Comparison of ENCODE assay signal across 9 cellular contexts in the genomic region with DNA sequence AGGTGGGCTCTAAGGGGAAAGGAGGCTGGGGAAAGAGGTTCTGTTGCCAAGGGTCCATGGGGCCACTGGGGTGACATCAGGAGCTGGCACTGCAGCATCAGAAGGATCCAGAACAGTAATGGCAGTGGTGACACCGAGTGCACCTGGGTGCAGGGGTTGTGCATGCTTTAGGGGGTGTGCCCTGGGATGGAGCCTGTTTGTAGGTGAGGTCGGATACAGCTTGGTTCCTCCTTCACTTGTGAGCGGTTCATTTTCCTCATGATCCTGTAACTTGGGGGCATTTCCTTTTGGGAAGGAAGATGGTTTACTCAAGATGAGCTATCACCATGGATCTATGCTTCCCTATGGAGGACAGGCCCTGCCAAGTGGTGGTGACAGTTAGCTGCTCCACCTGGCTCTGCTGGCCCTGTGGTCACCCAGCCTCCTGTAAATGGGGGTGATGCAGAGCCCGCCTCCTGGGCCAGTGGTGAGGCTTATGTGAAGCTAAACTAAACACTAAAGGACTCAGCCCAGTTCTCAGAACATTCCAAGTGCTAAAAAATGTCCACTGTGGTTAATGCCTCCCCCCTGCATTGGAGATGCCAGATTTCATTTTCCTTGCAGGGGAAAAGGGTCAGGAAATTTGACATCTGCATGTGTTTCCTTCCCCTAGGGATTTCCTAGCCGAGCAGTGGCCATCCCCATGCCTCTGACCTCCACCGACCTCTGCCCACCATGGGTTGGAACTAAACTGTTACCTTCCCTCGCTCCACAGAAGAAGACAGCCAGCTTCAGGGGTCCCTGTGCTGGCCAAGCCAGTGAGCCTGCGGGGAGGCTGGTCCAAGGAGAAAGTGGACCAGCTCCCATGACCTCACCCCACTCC. TPM values are rescaled to one million over a fixed set of nuclear protein-coding genes. Genes with fewer than 3 reads are reported as not detected.
DNase-seq lines count a peak whose midpoint lies in the region; ATAC-seq, FAIRE-seq and TF ChIP-seq lines count a peak whose summit lies in the region.
"Had no signal": no experiment of that assay in that cellular context is flagged by ENCODE, and none has a peak within 500 bp of the region (broad histone marks: within the 10 kb centered on the region; RNA-seq: fewer than 3 reads in every experiment).

No MANE protein-coding gene starts in this region.

- H3K4me3 Mint-ChIP-seq in CD8-positive, alpha-beta T cell, result no peak overlapping the region

- no peaks in the 10 kb centered on the region for H3K27me3 Mint-ChIP-seq in CD8-positive, alpha-beta T cell (ENCODE audit: low read depth)

- H3K4me3 ChIP-seq in CD8-positive, alpha-beta T cell (ENCODE audit: low read depth, low read length), result no peak overlapping the region
- H3K4me3 ChIP-seq: colonic mucosa had no signal

- H3K27me3 ChIP-seq in CD8-positive, alpha-beta T cell (ENCODE audit: insufficient read depth, low read length), result no peaks in the 10 kb centered on the region
- H3K27me3 ChIP-seq: colonic mucosa had no signal

- H3K4me1 ChIP-seq in CD8-positive, alpha-beta T cell (ENCODE audit: insufficient read depth, low read length), result no peaks in the 10 kb centered on the region
- H3K4me1 ChIP-seq: colonic mucosa had no signal

- intact Hi-C loops in CD8-positive, alpha-beta T cell (cut with DNase I, micrococcal nuclease), result no loop called here

- no peaks in the 10 kb centered on the region for H3K4me1 Mint-ChIP-seq in CD8-positive, alpha-beta T cell (ENCODE audit: low read depth)

- peak; percentile 12 for ATAC-seq in CD8-positive, alpha-beta T cell
- peak; percentile 22 for ATAC-seq in GM19397 (IDR thresholded peaks at IDR 0.05; ENCODE audit: unreplicated experiment)
- peak; percentile 25 for ATAC-seq in HG03354 (IDR thresholded peaks at IDR 0.05; ENCODE audit: poor library complexity, severe bottlenecking, unreplicated experiment)
- peak; percentile 15 for ATAC-seq in esophagus mucosa
- no peak for ATAC-seq in HG03565 (IDR thresholded peaks at IDR 0.05; ENCODE audit: unreplicated experiment)

- no peak for TF ChIP-seq CTCF in CD8-positive, alpha-beta T cell (IDR thresholded peaks at IDR 0.05)

- H3K36me3 ChIP-seq in CD8-positive, alpha-beta T cell (ENCODE audit: insufficient read depth, low read length), result peaks cover 58% of the 10 kb centered on the region

- CTCF ChIA-PET in CD8-positive, alpha-beta T cell (lab: Charles Lee), result interaction anchor here (1.1 to 6.0 kb wide), 7 partner anchors 11 to 48 kb away, joined by 3 to 25 read pairs (median 5); no protein-coding TSS in a partner anchor

- DNase-seq in CD8-positive, alpha-beta T cell, result no peak
- DNase-seq in urothelium cell line (ENCODE audit: low spot score), result no peak
- no peak for DNase-seq in cerebellum (ENCODE audit: low spot score)
- DNase-seq in cerebellar cortex (ENCODE audit: low spot score), result no peak
- DNase-seq: colonic mucosa had no signal

- no peaks in the 10 kb centered on the region for H3K9me3 ChIP-seq in CD8-positive, alpha-beta T cell (ENCODE audit: low read length)
- H3K9me3 ChIP-seq: colonic mucosa had no signal

- no peaks in the 10 kb centered on the region for H3K9me3 Mint-ChIP-seq in CD8-positive, alpha-beta T cell

- no peak for FAIRE-seq in urothelium cell line (lab: Jason Lieb, UNC)

- POLR2A ChIA-PET in CD8-positive, alpha-beta T cell (lab: Charles Lee), result interaction anchor here (1.6 kb wide), 1 partner anchor 14 kb away, joined by 5 read pairs; a partner anchor contains a TSS

- H3K36me3 Mint-ChIP-seq in CD8-positive, alpha-beta T cell, result peaks cover 89% of the 10 kb centered on the region

- no peak overlapping the region for H3K27ac ChIP-seq in CD8-positive, alpha-beta T cell (ENCODE audit: low read depth, low read length)
- H3K27ac ChIP-seq: colonic mucosa had no signal

- H3K27ac Mint-ChIP-seq in CD8-positive, alpha-beta T cell, result peak overlapping the region; percentile 80

RNA-seq across cellular contexts. Expression of a gene that starts 13.3 kb away (rescaled TPM):
- 100 to 1,000 TPM; 401 to 411 TPM for total RNA-seq in CD8-positive, alpha-beta T cell
- total RNA-seq in esophagus mucosa (125 TPM), cerebellum (11.3 TPM)

RNA-seq across cellular contexts. Expression of a gene that starts 41.9 kb away (rescaled TPM):
- 10 to 100 TPM; 36.5 to 38.7 TPM for total RNA-seq in CD8-positive, alpha-beta T cell
- 24.8 TPM for total RNA-seq in esophagus mucosa
- 14.5 TPM for total RNA-seq in cerebellum

RNA-seq across cellular contexts. Expression of a gene that starts 50.1 kb away (rescaled TPM):
- 1,000 to 10,000 TPM; 5,604 to 5,613 TPM for total RNA-seq in CD8-positive, alpha-beta T cell
- total RNA-seq in esophagus mucosa (1,847 TPM), cerebellum (1,114 TPM)

Comparison
In these comparisons a context has a peak if more than half of its experiments do, and no peak if none do; other contexts are left out.
1. RNA of a gene that starts 13.3 kb away (total RNA-seq): 401 to 411 TPM in CD8-positive, alpha-beta T cell and 125 TPM in esophagus mucosa (single experiment); 11.3 TPM in cerebellum (single experiment); every median in the first group is over 10 times any median in the second.